ENCODE assay signal across 8 cellular contexts in genomic region chr6:152301806-152302568, GRCh38.
A peak's percentile ranks its signal among the peaks of the same experiment; 100 is the strongest.
DNase-seq lines count a peak whose midpoint lies in the region; ATAC-seq, FAIRE-seq and TF ChIP-seq lines count a peak whose summit lies in the region.

No MANE protein-coding gene starts in this region.

- H3K9ac ChIP-seq in kidney (ENCODE audit: low read length in 2 of 2): peak overlapping the region; percentile 59 to 63

- peak overlapping the region; percentile 79 to 83 for H3K4me3 ChIP-seq in kidney (ENCODE audit: low read length in 2 of 2)

- TF ChIP-seq CTCF in 22Rv1 (IDR thresholded peaks at IDR 0.05) (peak; percentile 76), kidney (IDR thresholded peaks at IDR 0.05; ENCODE audit: borderline replicate concordance, extremely low read depth, insufficient read depth) (no peak)

- H3K27ac ChIP-seq in 22Rv1 (peak overlapping the region; percentile 59), kidney (ENCODE audit: low read depth in 2 of 2, low read length in 2 of 2) (peak overlapping the region; percentile 72 to 91)

- H3K9me3 ChIP-seq in kidney (ENCODE audit: control insufficient read depth in 1 of 2, low read length in 2 of 2): no peaks in the 10 kb centered on the region

- H3K4me1 ChIP-seq in kidney (ENCODE audit: control insufficient read depth in 1 of 2, insufficient read depth in 1 of 2, low read depth in 1 of 2, low read length in 2 of 2): peaks cover 8 to 15% of the 10 kb centered on the region in 2 donors

- ATAC-seq in GM18519 (IDR thresholded peaks at IDR 0.05; ENCODE audit: low FRiP score, unreplicated experiment) (peak; percentile 86), HG03045 (IDR thresholded peaks at IDR 0.05; ENCODE audit: unreplicated experiment) (peak; percentile 94)
- peak; percentile 92 to 95 for ATAC-seq in activated CD4-positive, CD25-positive, alpha-beta regulatory T cell treated with anti-CD3 and anti-CD28 coated beads, Interleukin-2, amount 50 U/mL, for 24 hours

- H3K36me3 ChIP-seq in kidney (ENCODE audit: control insufficient read depth in 1 of 2, insufficient read depth in 2 of 2, low read length in 2 of 2): peaks cover 0 to 6% of the 10 kb centered on the region in 2 donors

- intact Hi-C loops in kidney (cut with DNase I): no loop called here

- FAIRE-seq in kidney (lab: Jason Lieb, UNC): no peak

- DNase-seq in NCI-H226: peak; percentile 90
- peak; percentile 27 to 83 for DNase-seq in cerebellar nuclear complex (lab: John Stamatoyannopoulos, UW)
- DNase-seq in kidney: peak; percentile 94
- DNase-seq in stimulated activated CD4-positive, alpha-beta T cell treated with anti-CD3 and anti-CD28 coated beads, Interleukin-15, amount 100 ng/mL, for 1 hour (ENCODE audit: low read depth in 1 of 2, low spot score in 1 of 2): peak; percentile 75 to 80

Comparison
In these comparisons a context has a peak if more than half of its experiments do, and no peak if none do; other contexts are left out.
1. Peak in every context shown above with its lines: DNase-seq, ATAC-seq, H3K4me3 ChIP-seq and H3K27ac ChIP-seq.